ENCODE assay signal across 8 cellular contexts in genomic region chr16:1309888-1310831, GRCh38. TPM values are rescaled to one million over a fixed set of nuclear protein-coding genes. Genes with fewer than 3 reads are reported as not detected.
A peak's percentile ranks its signal among the peaks of the same experiment; 100 is the strongest.
DNase-seq lines count a peak whose midpoint lies in the region; ATAC-seq and TF ChIP-seq lines count a peak whose summit lies in the region.

No MANE protein-coding gene starts in this region.

- H3K27ac Mint-ChIP-seq in naive thymus-derived CD8-positive, alpha-beta T cell: peak overlapping the region; percentile 94 to 98 (median 96)

- H3K4me3 ChIP-seq in AG04450 (ENCODE audit: low read depth, low read length) (peak overlapping the region; percentile 63), epithelial cell of esophagus (ENCODE audit: low read length) (peak overlapping the region; percentile 88), thymus (ENCODE audit: low read length) (peak overlapping the region; percentile 93)

- H3K4me1 Mint-ChIP-seq in naive thymus-derived CD8-positive, alpha-beta T cell: peaks cover 21 to 69% (median 56%) of the 10 kb centered on the region in 4 donors

- DNase-seq in AG04450 (ENCODE audit: low read depth, low spot score) (no peak), LHCN-M2 (ENCODE audit: low read depth) (peak; percentile 30), epithelial cell of esophagus (ENCODE audit: low read depth) (peak; percentile 43), HuH-7 (ENCODE audit: low spot score) (no peak)
- DNase-seq in activated CD8-positive, alpha-beta memory T cell treated with anti-CD3 and anti-CD28 coated beads for 24 hours: peak; percentile 84
- DNase-seq in naive thymus-derived CD8-positive, alpha-beta T cell: peak; percentile 44 to 71 (median 50)

- H3K27me3 ChIP-seq in AG04450 (ENCODE audit: control insufficient read depth, insufficient read depth, low read length) (no peaks in the 10 kb centered on the region), thymus (ENCODE audit: control insufficient read depth, insufficient read depth) (no peaks in the 10 kb centered on the region)

- no peaks in the 10 kb centered on the region for H3K9me3 Mint-ChIP-seq in naive thymus-derived CD8-positive, alpha-beta T cell

- TF ChIP-seq CTCF in AG04450 (IDR thresholded peaks at IDR 0.05; ENCODE audit: low read depth, low read length): no peak
- TF ChIP-seq CTCF in epithelial cell of esophagus (IDR thresholded peaks at IDR 0.05; ENCODE audit: insufficient read depth, low read depth, low read length, missing control alignments): no peak

- peaks cover 19% of the 10 kb centered on the region for H3K4me1 ChIP-seq in thymus (ENCODE audit: control insufficient read depth, insufficient read depth, low read length)

- POLR2A ChIA-PET in AG04450 (lab: Yijun Ruan, JAX): interaction anchor here (1.0 kb wide), 2 partner anchors 23 to 28 kb away, joined by 3 read pairs; partner anchors contain the start of gene BAIAP3
- POLR2A ChIA-PET in naive thymus-derived CD8-positive, alpha-beta T cell (lab: Charles Lee): interaction anchor here (0.6 to 1.8 kb wide), 13 partner anchors 9 to 845 kb away, joined by 3 to 17 read pairs (median 5); partner anchors contain the start of genes BAIAP3, TELO2, TRAF7 and UQCC4

- peaks cover 0 to 19% (median 0%) of the 10 kb centered on the region in 3 donors for H3K36me3 Mint-ChIP-seq in naive thymus-derived CD8-positive, alpha-beta T cell

- no peaks in the 10 kb centered on the region for H3K27me3 Mint-ChIP-seq in naive thymus-derived CD8-positive, alpha-beta T cell

- CTCF ChIA-PET in AG04450 (lab: Charles Lee): no interaction called here

- no peak overlapping the region for H3K27ac ChIP-seq in AG04450 (ENCODE audit: low read depth, low read length)
- H3K27ac ChIP-seq in thymus (ENCODE audit: low read depth): peak overlapping the region; percentile 98

- WGBS in thymus: under 1% methylated on average over 77 of the region's 77 CpGs

- H3K9me3 ChIP-seq in AG04450 (ENCODE audit: control insufficient read depth, insufficient read depth, low read length) (no peaks in the 10 kb centered on the region; the same call in 1 of the 2 replicates), thymus (ENCODE audit: control insufficient read depth) (no peaks in the 10 kb centered on the region)

- H3K36me3 ChIP-seq in thymus (ENCODE audit: control insufficient read depth, insufficient read depth): peaks cover 33% of the 10 kb centered on the region

- ATAC-seq in GM21423 (IDR thresholded peaks at IDR 0.05; ENCODE audit: unreplicated experiment): peak; percentile 27
- peak; percentile 24 to 54 for ATAC-seq in naive thymus-derived CD8-positive, alpha-beta T cell

- H3K4me3 Mint-ChIP-seq in naive thymus-derived CD8-positive, alpha-beta T cell: peak overlapping the region; percentile 94 to 99 (median 98)

RNA-seq across cellular contexts. Expression of gene UBE2I, which starts 0.7 kb away (rescaled TPM):
- polyA plus RNA-seq in AG04450 (2011; rRNA removed) (148 and 165 TPM in 2 replicates), thymus (105 TPM)
- 81.1 and 99.3 TPM in 2 replicates for polyA minus RNA-seq in AG04450 (2011; rRNA and poly(A)+ RNA removed)
- total RNA-seq in LHCN-M2 (2014; rRNA removed): 49.2 and 78.2 TPM in 2 replicates
- polyA plus RNA-seq in LHCN-M2 (2012): 112 TPM
- total RNA-seq in naive thymus-derived CD8-positive, alpha-beta T cell: 100 to 1,000 TPM; 236 to 250 TPM
- polyA plus RNA-seq in naive thymus-derived CD8-positive, alpha-beta T cell: 10 to 100 TPM; 87.5 to 89.6 (median 89.0) TPM

RNA-seq across cellular contexts. Expression of gene BAIAP3, which starts 23.3 kb away (rescaled TPM):
- 0.19 and 0.38 TPM in 2 replicates for polyA plus RNA-seq in AG04450 (2011; rRNA removed)
- polyA minus RNA-seq in AG04450 (2011; rRNA and poly(A)+ RNA removed): 1.7 and 2.5 TPM in 2 replicates
- 0.46 and 0.51 TPM in 2 replicates for total RNA-seq in LHCN-M2 (2014; rRNA removed)
- polyA plus RNA-seq in LHCN-M2 (2012): 1.8 TPM
- 1 to 10 TPM; 3.0 to 5.3 TPM for total RNA-seq in naive thymus-derived CD8-positive, alpha-beta T cell
- polyA plus RNA-seq in naive thymus-derived CD8-positive, alpha-beta T cell: 1 to 10 TPM in 1 of 3 donors, under 1 TPM in 2; 0.06 to 1.5 (median 0.85) TPM
- 5.4 TPM for polyA plus RNA-seq in thymus

RNA-seq across cellular contexts. Expression of gene TSR3, which starts 41.5 kb away (rescaled TPM):
- polyA plus RNA-seq in AG04450 (2011; rRNA removed): 34.4 and 40.4 TPM in 2 replicates
- 14.4 and 20.8 TPM in 2 replicates for polyA minus RNA-seq in AG04450 (2011; rRNA and poly(A)+ RNA removed)
- 114 and 124 TPM in 2 replicates for total RNA-seq in LHCN-M2 (2014; rRNA removed)
- 106 TPM for polyA plus RNA-seq in LHCN-M2 (2012)
- total RNA-seq in naive thymus-derived CD8-positive, alpha-beta T cell: 10 to 100 TPM; 37.1 to 41.2 TPM
- 10 to 100 TPM; 88.8 to 99.4 (median 96.3) TPM for polyA plus RNA-seq in naive thymus-derived CD8-positive, alpha-beta T cell
- polyA plus RNA-seq in thymus: 46.8 TPM

RNA-seq across cellular contexts. Expression of gene GNPTG, which starts 41.6 kb away (rescaled TPM):
- polyA plus RNA-seq in AG04450 (2011; rRNA removed): 40.5 and 49.9 TPM in 2 replicates
- 17.7 and 29.0 TPM in 2 replicates for polyA minus RNA-seq in AG04450 (2011; rRNA and poly(A)+ RNA removed)
- 46.4 and 54.4 TPM in 2 replicates for total RNA-seq in LHCN-M2 (2014; rRNA removed)
- 45.1 TPM for polyA plus RNA-seq in LHCN-M2 (2012)
- 10 to 100 TPM; 56.9 to 65.2 TPM for total RNA-seq in naive thymus-derived CD8-positive, alpha-beta T cell
- polyA plus RNA-seq in naive thymus-derived CD8-positive, alpha-beta T cell: 10 to 100 TPM; 44.4 to 57.8 (median 56.6) TPM
- polyA plus RNA-seq in thymus: 61.3 TPM

RNA-seq across cellular contexts. Expression of gene TPSD1, which starts 54.3 kb away (rescaled TPM):
- polyA plus RNA-seq in AG04450 (2011; rRNA removed): not detected in 2 replicates
- not detected in 2 replicates for polyA minus RNA-seq in AG04450 (2011; rRNA and poly(A)+ RNA removed)
- not detected in 2 replicates for total RNA-seq in LHCN-M2 (2014; rRNA removed)
- not detected for polyA plus RNA-seq in LHCN-M2 (2012)
- not detected for total RNA-seq in naive thymus-derived CD8-positive, alpha-beta T cell
- polyA plus RNA-seq in naive thymus-derived CD8-positive, alpha-beta T cell: not detected
- polyA plus RNA-seq in thymus: 1.1 TPM

Comparison
In these comparisons a context has a peak if more than half of its experiments do, and no peak if none do; other contexts are left out.
1. DNase-seq: peak in LHCN-M2 (single experiment), activated CD8-positive, alpha-beta memory T cell treated with anti-CD3 and anti-CD28 coated beads for 24 hours (single experiment), epithelial cell of esophagus (single experiment) and naive thymus-derived CD8-positive, alpha-beta T cell (10 of 10); none in AG04450 (single experiment) and HuH-7 (single experiment).
2. Peak in every context shown above with its lines, with median percentiles within 50 percentile points of each other: H3K4me3 ChIP-seq.